In the genomic region with DNA sequence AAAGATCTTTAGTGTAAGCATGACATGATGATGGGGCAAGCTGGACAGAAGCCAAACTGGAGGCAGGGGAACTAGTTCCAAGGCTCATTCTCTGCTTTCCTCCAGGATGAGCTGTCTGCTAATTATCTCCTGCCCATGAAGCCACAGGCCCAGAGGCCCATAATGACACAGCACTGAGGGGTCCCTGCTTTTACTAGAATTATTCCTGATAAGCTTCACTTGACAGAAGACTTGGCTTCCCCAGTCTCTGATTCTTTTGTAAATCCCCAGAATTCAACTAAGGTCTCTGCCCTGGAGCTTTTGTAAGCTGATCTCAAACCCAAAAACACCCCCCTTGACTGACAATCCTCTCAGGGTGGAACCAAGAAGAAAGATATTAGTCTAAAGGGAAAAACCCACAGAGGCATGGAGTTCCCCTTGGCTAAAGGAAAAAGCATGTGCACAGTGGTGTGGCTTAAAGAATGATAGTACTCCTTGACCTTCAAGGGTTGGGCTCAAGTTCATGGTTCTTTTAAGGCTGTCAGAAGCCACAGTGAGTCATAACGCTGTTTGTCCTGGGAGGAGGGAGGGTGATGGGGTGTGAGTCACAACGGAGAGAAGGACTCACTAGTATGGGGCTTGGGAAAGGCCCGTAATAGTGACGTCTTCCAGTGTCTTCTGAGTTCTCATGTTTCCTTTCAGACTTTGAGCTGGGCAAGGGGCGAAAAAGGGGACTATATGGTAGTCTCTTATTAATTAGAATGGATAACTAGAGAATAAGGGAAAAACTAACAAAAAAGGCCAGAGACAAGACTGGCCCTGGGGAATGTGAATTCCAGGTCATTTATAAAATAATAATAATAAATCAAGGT, we compare ENCODE assay signal across 8 cellular contexts.
A peak's percentile ranks its signal among the peaks of the same experiment; 100 is the strongest.
DNase-seq lines count a peak whose midpoint lies in the region; ATAC-seq and TF ChIP-seq lines count a peak whose summit lies in the region.

No MANE protein-coding gene starts in this region.

- H3K14ac ChIP-seq in H9 (ENCODE audit: insufficient read depth, low read length) = no peak overlapping the region

- no peaks in the 10 kb centered on the region for H3K79me1 ChIP-seq in H9 (ENCODE audit: insufficient read depth, low read depth, low read length, poor library complexity, severe bottlenecking)

- H3K79me2 ChIP-seq in H9 (ENCODE audit: insufficient read depth, low read length) = no peaks in the 10 kb centered on the region

- TF ChIP-seq CTCF in Calu3 (IDR thresholded peaks at IDR 0.05; ENCODE audit: unreplicated experiment) (no peak), HL-60 (IDR thresholded peaks at IDR 0.05; ENCODE audit: insufficient read depth, low read length) (no peak), H9 (conservative IDR thresholded peaks at IDR 0.05) (no peak)

- H2BK20ac ChIP-seq in H9 (ENCODE audit: low read depth, low read length, poor library complexity, severe bottlenecking) = no peak overlapping the region

- no peak overlapping the region for H4K91ac ChIP-seq in H9 (ENCODE audit: insufficient read length, low read depth, low read length)

- no peaks in the 10 kb centered on the region for H3K27me3 Mint-ChIP-seq in Calu3 (ENCODE audit: unreplicated experiment)
- no peaks in the 10 kb centered on the region for H3K27me3 Mint-ChIP-seq in activated CD8-positive, alpha-beta T cell treated with anti-CD3 and anti-CD28 coated beads, Interleukin-2, amount 10 ng/mL, durations not matched to agents 7 days and 5 days (ENCODE audit: low read depth)
- H3K27me3 Mint-ChIP-seq in H9 (ENCODE audit: low read depth) = peaks cover 39% of the 10 kb centered on the region

- BruUV-seq in Calu3 (replicated peaks; lab: Mats Ljungman, UMichigan) = no TSS peak

- H3K23ac ChIP-seq in H9 (ENCODE audit: insufficient read length, low read depth, low read length) = no peak overlapping the region

- DNase-seq in Calu3 = peak; percentile 67
- peak; percentile 61 to 66 for DNase-seq in HL-60 (ENCODE audit: low read depth in 1 of 2, low spot score in 1 of 2)
- peak; percentile 34 for DNase-seq in activated CD8-positive, alpha-beta T cell treated with anti-CD3 and anti-CD28 coated beads, Interleukin-2, amount 10 ng/mL, durations not matched to agents 7 days and 5 days
- DNase-seq in foreskin melanocyte = peak; percentile 98
- DNase-seq in stimulated activated CD4-positive, alpha-beta T cell treated with anti-CD3 and anti-CD28 coated beads, Interleukin-2, amount 100 ng/mL, for 4 hours (ENCODE audit: low read depth) = peak; percentile 27
- DNase-seq in H9 = no peak
- no peak for DNase-seq in NCI-H2081 treated with DMSO at 0.1 percent for 48 hours (lab: John Stamatoyannopoulos, UW)

- H3K27me3 ChIP-seq in HL-60 (ENCODE audit: insufficient read depth, poor library complexity, severe bottlenecking) (peaks cover 3% of the 10 kb centered on the region), H9 (ENCODE audit: insufficient read depth, low read length) (no peaks in the 10 kb centered on the region; the same call in 1 of the 2 replicates)

- H2BK5ac ChIP-seq in H9 (ENCODE audit: insufficient read length, low read length) = no peak overlapping the region

- H3K23me2 ChIP-seq in H9 (ENCODE audit: insufficient read length, low read depth, low read length, poor library complexity, severe bottlenecking) = no peaks in the 10 kb centered on the region

- no peak overlapping the region for H4K8ac ChIP-seq in H9 (replicated peaks; ENCODE audit: insufficient read length, low read depth, low read length)

- POLR2A ChIA-PET in activated CD8-positive, alpha-beta T cell treated with anti-CD3 and anti-CD28 coated beads, Interleukin-2, amount 10 ng/mL, durations not matched to agents 7 days and 5 days (lab: Charles Lee) = no interaction called here

- H2BK15ac ChIP-seq in H9 (ENCODE audit: low read depth, low read length) = no peak overlapping the region

- no peak overlapping the region for H3T11ph ChIP-seq in H9 (ENCODE audit: low read length)

- H3K27ac Mint-ChIP-seq in Calu3 (ENCODE audit: unreplicated experiment) (peak overlapping the region; percentile 66), H9 (no peak overlapping the region)
- H3K27ac Mint-ChIP-seq in activated CD8-positive, alpha-beta T cell treated with anti-CD3 and anti-CD28 coated beads, Interleukin-2, amount 10 ng/mL, durations not matched to agents 7 days and 5 days = no peak overlapping the region

- no peak overlapping the region for H2AK5ac ChIP-seq in H9 (ENCODE audit: insufficient read length, low read length)

- no peak overlapping the region for H4K5ac ChIP-seq in H9 (ENCODE audit: insufficient read length, low read depth, low read length)

- peaks cover 5% of the 10 kb centered on the region for H3K9me3 Mint-ChIP-seq in Calu3 (ENCODE audit: low read depth, unreplicated experiment)
- no peaks in the 10 kb centered on the region for H3K9me3 Mint-ChIP-seq in activated CD8-positive, alpha-beta T cell treated with anti-CD3 and anti-CD28 coated beads, Interleukin-2, amount 10 ng/mL, durations not matched to agents 7 days and 5 days (ENCODE audit: insufficient read depth)
- H3K9me3 Mint-ChIP-seq in H9 = peaks cover 12 to 20% of the 10 kb centered on the region in 2 experiments

- no peak overlapping the region for H3K9ac ChIP-seq in H9 (ENCODE audit: extremely low read depth, insufficient read length, low read length)

- H3K4me1 ChIP-seq in H9 (ENCODE audit: insufficient read depth, low read length) = no peaks in the 10 kb centered on the region; the same call in 1 of the 2 replicates

- no peak overlapping the region for H3K56ac ChIP-seq in H9 (ENCODE audit: insufficient read length, low read depth, low read length)

- H3K27ac ChIP-seq in HL-60 (replicated peaks) = no peak overlapping the region
- H3K27ac ChIP-seq in H9 (ENCODE audit: insufficient read length, low read depth, low read length) = no peak overlapping the region

- ATAC-seq in GM21390 (IDR thresholded peaks at IDR 0.05; ENCODE audit: unreplicated experiment) = peak; percentile 94
- ATAC-seq in activated CD8-positive, alpha-beta T cell treated with anti-CD3 and anti-CD28 coated beads, Interleukin-2, amount 10 ng/mL, durations not matched to agents 7 days and 5 days = peak; percentile 47

- H2BK120ac ChIP-seq in H9 (ENCODE audit: low read depth, low read length, poor library complexity, severe bottlenecking) = no peak overlapping the region

- intact Hi-C loops in Calu3 (cut with micrococcal nuclease; ENCODE audit: unreplicated experiment) = loop anchor here (5.0 kb wide), 1 partner anchor 129 kb away; no protein-coding TSS in a partner anchor

- H3K18ac ChIP-seq in H9 (ENCODE audit: insufficient read length, low read depth, low read length) = no peak overlapping the region

- no peaks in the 10 kb centered on the region for H3K9me3 ChIP-seq in H9 (ENCODE audit: control insufficient read depth, low read depth, low read length)

- H3K4me1 Mint-ChIP-seq in Calu3 (ENCODE audit: low read depth, unreplicated experiment) = peaks cover 18% of the 10 kb centered on the region
- H3K4me1 Mint-ChIP-seq in activated CD8-positive, alpha-beta T cell treated with anti-CD3 and anti-CD28 coated beads, Interleukin-2, amount 10 ng/mL, durations not matched to agents 7 days and 5 days (ENCODE audit: low read depth) = peaks cover 5% of the 10 kb centered on the region
- H3K4me1 Mint-ChIP-seq in H9 = peaks cover 11 to 21% of the 10 kb centered on the region in 2 experiments

- no peak overlapping the region for H3K4me2 ChIP-seq in H9 (ENCODE audit: insufficient read depth, insufficient read length, low read length)

- no peaks in the 10 kb centered on the region for H4K20me1 ChIP-seq in H9 (ENCODE audit: control insufficient read depth, insufficient read depth, insufficient read length)

- H3K4me3 Mint-ChIP-seq in Calu3 (ENCODE audit: low read depth, unreplicated experiment) (no peak overlapping the region), H9 (no peak overlapping the region)
- no peak overlapping the region for H3K4me3 Mint-ChIP-seq in activated CD8-positive, alpha-beta T cell treated with anti-CD3 and anti-CD28 coated beads, Interleukin-2, amount 10 ng/mL, durations not matched to agents 7 days and 5 days

- no peak overlapping the region for H2BK12ac ChIP-seq in H9 (ENCODE audit: insufficient read length, low read depth, low read length)

- H3K36me3 Mint-ChIP-seq in Calu3 (ENCODE audit: insufficient read depth, unreplicated experiment) (peaks cover 7% of the 10 kb centered on the region), H9 (ENCODE audit: insufficient read depth in 1 of 3, low read depth in 3 of 3) (peaks cover 5 to 33% (median 15%) of the 10 kb centered on the region in 3 experiments)
- no peaks in the 10 kb centered on the region for H3K36me3 Mint-ChIP-seq in activated CD8-positive, alpha-beta T cell treated with anti-CD3 and anti-CD28 coated beads, Interleukin-2, amount 10 ng/mL, durations not matched to agents 7 days and 5 days (ENCODE audit: low read depth)

- H2AFZ ChIP-seq in H9 (ENCODE audit: low read length) = no peak overlapping the region

- H3K4me3 ChIP-seq in HL-60 (replicated peaks; ENCODE audit: insufficient read depth, low read length) = no peak overlapping the region

- WGBS in H9 (ENCODE audit: extremely low coverage, insufficient read length, low lambda C conversion rate) = no CpG with 5 or more reads among the region's 5 CpGs

- no peak overlapping the region for H3K4ac ChIP-seq in H9 (ENCODE audit: low read depth, low read length)

- CTCF ChIA-PET in Calu3 (lab: Charles Lee) = no interaction called here
- CTCF ChIA-PET in activated CD8-positive, alpha-beta T cell treated with anti-CD3 and anti-CD28 coated beads, Interleukin-2, amount 10 ng/mL, durations not matched to agents 7 days and 5 days (lab: Charles Lee) = no interaction called here

Comparison
In these comparisons a context has a peak if more than half of its experiments do, and no peak if none do; other contexts are left out.
1. DNase-seq: peak in Calu3 (single experiment), HL-60 (2 of 2), activated CD8-positive, alpha-beta T cell treated with anti-CD3 and anti-CD28 coated beads, Interleukin-2, amount 10 ng/mL, durations not matched to agents 7 days and 5 days (single experiment), foreskin melanocyte (single experiment) and stimulated activated CD4-positive, alpha-beta T cell treated with anti-CD3 and anti-CD28 coated beads, Interleukin-2, amount 100 ng/mL, for 4 hours (single experiment); none in H9 (single experiment) and NCI-H2081 treated with DMSO at 0.1 percent for 48 hours (single experiment).